In genomic region chr17:41813699-41814124, GRCh38 we compare ENCODE assay signal across 12 cellular contexts. TPM values are rescaled to one million over a fixed set of nuclear protein-coding genes. Genes with fewer than 3 reads are reported as not detected.
A peak's percentile ranks its signal among the peaks of the same experiment; 100 is the strongest.
DNase-seq lines count a peak whose midpoint lies in the region; ATAC-seq and TF ChIP-seq lines count a peak whose summit lies in the region.
"Had no signal": no experiment of that assay in that cellular context is flagged by ENCODE, and none has a peak within 500 bp of the region (broad histone marks: within the 10 kb centered on the region; RNA-seq: fewer than 3 reads in every experiment).

No MANE protein-coding gene starts in this region.

- H3K79me2 ChIP-seq in H9 (ENCODE audit: insufficient read depth, low read length), result peaks cover 14% of the 10 kb centered on the region; the same call in 1 of the 2 replicates

- peak overlapping the region in 1 of 3 experiments; percentile 97; a peak in 3 of 7 replicates for H3K27ac Mint-ChIP-seq in H9

- no peak for DNase-seq in H9
- no peak for DNase-seq in cardiac fibroblast (ENCODE audit: low read depth in 2 of 2)
- no peak for DNase-seq in effector CD8-positive, alpha-beta T cell (lab: John Stamatoyannopoulos, UW)
- DNase-seq in activated T-cell treated with anti-CD3 and anti-CD28 coated beads for 4 hours, result no peak
- DNase-seq in NCI-H1436 (lab: John Stamatoyannopoulos, UW), result no peak
- DNase-seq: NCI-H1092 treated with DMSO at 0.1 percent for 48 hours; stimulated activated CD4-positive, alpha-beta T cell treated with anti-CD3 and anti-CD28 coated beads, Interleukin-12 subunit alpha, Interleukin-12 subunit beta, amount 100 ng/mL, for 4 hours; upper lobe of left lung had no signal

- H3K27ac ChIP-seq in 22Rv1 (peak overlapping the region; percentile 92), H9 (ENCODE audit: insufficient read length, low read depth, low read length) (no peak overlapping the region), muscle layer of colon (ENCODE audit: low read depth, low read length) (peak overlapping the region; percentile 78)

- H3K4me3 Mint-ChIP-seq in H9, result peak overlapping the region; percentile 91 to 99

- peaks cover 2% of the 10 kb centered on the region for H3K79me1 ChIP-seq in H9 (ENCODE audit: insufficient read depth, low read depth, low read length, poor library complexity, severe bottlenecking)

- H3K4me1 Mint-ChIP-seq in H9, result peaks cover 24 to 41% of the 10 kb centered on the region in 2 experiments

- H2BK5ac ChIP-seq in H9 (ENCODE audit: insufficient read length, low read length), result no peak overlapping the region

- TF ChIP-seq CTCF in 22Rv1 (IDR thresholded peaks at IDR 0.05), result no peak
- TF ChIP-seq CTCF in H9 (conservative IDR thresholded peaks at IDR 0.05), result no peak
- TF ChIP-seq CTCF in cardiac fibroblast (IDR thresholded peaks at IDR 0.05; ENCODE audit: low read depth, low read length), result no peak

- H3K4me3 ChIP-seq in cardiac fibroblast (replicated peaks in 1 of 2; ENCODE audit: low read depth in 2 of 2, low read length in 2 of 2) (peak overlapping the region; percentile 77 to 82), muscle layer of colon (ENCODE audit: low read depth in 1 of 2, low read length in 2 of 2) (peak overlapping the region; percentile 38 to 90)

- peak overlapping the region; percentile 76 for H3K4me2 ChIP-seq in H9 (ENCODE audit: insufficient read depth, insufficient read length, low read length)

- H2BK15ac ChIP-seq in H9 (ENCODE audit: low read depth, low read length), result no peak overlapping the region

- H2AK5ac ChIP-seq in H9 (ENCODE audit: insufficient read length, low read length), result no peak overlapping the region

- H3K9me3 Mint-ChIP-seq in H9, result peaks cover 0 to 10% of the 10 kb centered on the region in 2 experiments; a peak in 3 of 5 replicates

- H3K4me1 ChIP-seq in H9 (ENCODE audit: insufficient read depth, low read length) (peaks cover 4% of the 10 kb centered on the region; the same call in 1 of the 2 replicates), muscle layer of colon (ENCODE audit: insufficient read depth, low read length) (peaks cover 20% of the 10 kb centered on the region)

- H4K8ac ChIP-seq in H9 (replicated peaks; ENCODE audit: insufficient read length, low read depth, low read length), result no peak overlapping the region

- no CpG with 5 or more reads among the region's 9 CpGs for WGBS in H9 (ENCODE audit: extremely low coverage, insufficient read length, low lambda C conversion rate)

- no peaks in the 10 kb centered on the region for H4K20me1 ChIP-seq in H9 (ENCODE audit: control insufficient read depth, insufficient read depth, insufficient read length)

- no peak overlapping the region for H3K23ac ChIP-seq in H9 (ENCODE audit: insufficient read length, low read depth, low read length)

- no peak overlapping the region; the same call in 1 of the 2 replicates for H3K14ac ChIP-seq in H9 (ENCODE audit: insufficient read depth, low read length)

- H3K18ac ChIP-seq in H9 (ENCODE audit: insufficient read length, low read depth, low read length), result no peak overlapping the region

- H3K9ac ChIP-seq in H9 (ENCODE audit: extremely low read depth, insufficient read length, low read length) (peak overlapping the region; percentile 51), muscle layer of colon (ENCODE audit: low read length) (peak overlapping the region; percentile 45)

- no peak overlapping the region for H4K91ac ChIP-seq in H9 (ENCODE audit: insufficient read length, low read depth, low read length)

- H2BK120ac ChIP-seq in H9 (ENCODE audit: low read depth, low read length, poor library complexity, severe bottlenecking), result no peak overlapping the region

- H3K36me3 ChIP-seq in muscle layer of colon (ENCODE audit: insufficient read depth, low read length), result no peaks in the 10 kb centered on the region
- H3K36me3 ChIP-seq: upper lobe of left lung had no signal

- H2BK12ac ChIP-seq in H9 (ENCODE audit: insufficient read length, low read depth, low read length), result no peak overlapping the region

- no peak overlapping the region for H3K56ac ChIP-seq in H9 (ENCODE audit: insufficient read length, low read depth, low read length)

- peaks cover 11% of the 10 kb centered on the region for H3K27me3 Mint-ChIP-seq in H9 (ENCODE audit: low read depth)

- peaks cover 16% of the 10 kb centered on the region for H3K23me2 ChIP-seq in H9 (ENCODE audit: insufficient read length, low read depth, low read length, poor library complexity, severe bottlenecking)

- no peak overlapping the region for H4K5ac ChIP-seq in H9 (ENCODE audit: insufficient read length, low read depth, low read length)

- H3K9me3 ChIP-seq in H9 (ENCODE audit: control insufficient read depth, low read depth, low read length), result no peaks in the 10 kb centered on the region
- H3K9me3 ChIP-seq in muscle layer of colon (ENCODE audit: low read length), result no peaks in the 10 kb centered on the region
- H3K9me3 ChIP-seq: upper lobe of left lung had no signal

- no peak overlapping the region for H2AFZ ChIP-seq in H9 (ENCODE audit: low read length)

- H3K27me3 ChIP-seq in H9 (ENCODE audit: insufficient read depth, low read length), result no peaks in the 10 kb centered on the region
- no peaks in the 10 kb centered on the region for H3K27me3 ChIP-seq in muscle layer of colon (ENCODE audit: control insufficient read depth in 1 of 2, insufficient read depth in 2 of 2, low read length in 2 of 2)

- H3K36me3 Mint-ChIP-seq in H9 (ENCODE audit: insufficient read depth in 1 of 3, low read depth in 3 of 3), result peaks cover 29 to 37% (median 33%) of the 10 kb centered on the region in 3 experiments

- H3T11ph ChIP-seq in H9 (ENCODE audit: low read length), result no peak overlapping the region

- H2BK20ac ChIP-seq in H9 (ENCODE audit: low read depth, low read length, poor library complexity, severe bottlenecking), result no peak overlapping the region

- H3K4ac ChIP-seq in H9 (ENCODE audit: low read depth, low read length), result no peak overlapping the region

- ATAC-seq in GM21529 (IDR thresholded peaks at IDR 0.05; ENCODE audit: unreplicated experiment), result no peak

RNA-seq across cellular contexts. Expression of gene FKBP10, which starts 0.9 kb away (rescaled TPM):
- total RNA-seq in H9 (2021), result 166 TPM in 2 replicates

RNA-seq across cellular contexts. Expression of gene P3H4, which starts 2.0 kb away (rescaled TPM):
- 22.9 and 24.0 TPM in 2 replicates for total RNA-seq in H9 (2021)

RNA-seq across cellular contexts. Expression of gene NT5C3B, which starts 22.3 kb away (rescaled TPM):
- 66.2 and 76.1 TPM in 2 replicates for total RNA-seq in H9 (2021)

RNA-seq across cellular contexts. Expression of gene KLHL10, which starts 23.9 kb away (rescaled TPM):
- 0.22 and 0.46 TPM in 2 replicates for total RNA-seq in H9 (2021)
- total RNA-seq: SK-MEL-5 had no signal

RNA-seq across cellular contexts. Expression of gene JUP, which starts 27.2 kb away (rescaled TPM):
- total RNA-seq in H9 (2021), result 87.9 and 90.1 TPM in 2 replicates
